7 cellular contexts compared by ENCODE assay signal in the genomic region with DNA sequence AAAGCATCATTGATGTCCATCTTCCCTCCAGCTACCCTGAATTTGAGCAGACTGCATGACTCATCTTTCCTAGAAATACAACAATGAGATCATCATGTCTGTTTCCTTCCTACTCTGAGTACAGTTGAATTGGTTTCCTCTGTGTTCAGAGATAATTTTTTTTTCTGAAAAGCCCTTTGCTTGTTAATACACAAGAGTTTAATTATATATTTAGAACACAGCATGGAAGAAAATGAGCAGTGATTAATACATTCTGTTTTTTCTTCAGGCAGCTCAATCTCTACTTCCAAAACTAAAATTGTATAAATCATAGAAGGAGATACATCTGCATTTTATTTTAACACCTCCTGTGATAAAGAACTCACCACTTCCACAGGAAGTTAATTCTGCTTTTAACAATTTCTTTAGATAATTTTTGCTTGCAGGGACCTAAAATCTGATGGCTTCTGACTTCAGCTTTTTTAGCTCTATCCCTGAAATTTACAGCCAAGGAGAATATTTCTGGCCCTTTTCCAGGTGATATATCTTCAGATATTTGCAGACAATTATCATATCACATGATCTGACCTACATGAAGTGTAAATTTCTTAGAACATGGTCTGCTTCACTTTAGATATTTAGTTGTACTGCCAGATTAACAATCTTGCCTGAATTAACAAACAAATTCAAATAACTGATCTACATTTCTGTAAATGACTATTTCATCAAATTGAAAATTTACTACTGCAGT.
A peak's percentile ranks its signal among the peaks of the same experiment; 100 is the strongest.
DNase-seq lines count a peak whose midpoint lies in the region; ATAC-seq and TF ChIP-seq lines count a peak whose summit lies in the region.

No MANE protein-coding gene starts in this region.

- H3K4me3 ChIP-seq in mucosa of descending colon: no peak overlapping the region

- DNase-seq in Daoy (ENCODE audit: low read depth) (peak; percentile 63), MV-4-11 (lab: John Stamatoyannopoulos, UW) (peak; percentile 76), mucosa of descending colon (no peak), iPS-NIHi7 (ENCODE audit: extremely low spot score) (no peak)

- peak overlapping the region in 3 of 5 experiments; percentile 29 to 83 (median 70) for H3K27ac Mint-ChIP-seq in brain

- H3K9me3 ChIP-seq in mucosa of descending colon: no peaks in the 10 kb centered on the region

- H3K9me3 Mint-ChIP-seq in brain: peaks cover 0 to 2% (median 0%) of the 10 kb centered on the region in 5 experiments

- H3K36me3 Mint-ChIP-seq in brain: no peaks in the 10 kb centered on the region

- peak; percentile 43 for ATAC-seq in mucosa of descending colon
- ATAC-seq in HG03135 (IDR thresholded peaks at IDR 0.05; ENCODE audit: unreplicated experiment): no peak
- no peak for ATAC-seq in HG02938 (IDR thresholded peaks at IDR 0.05; ENCODE audit: unreplicated experiment)

- no peaks in the 10 kb centered on the region for H3K27me3 Mint-ChIP-seq in brain

- peak overlapping the region in 2 of 5 experiments; percentile 21 for H3K4me3 Mint-ChIP-seq in brain

- no peaks in the 10 kb centered on the region for H3K36me3 ChIP-seq in mucosa of descending colon (ENCODE audit: low read depth)

- peaks cover 19% of the 10 kb centered on the region for H3K4me1 Mint-ChIP-seq in brain

- TF ChIP-seq CTCF in brain (conservative IDR thresholded peaks at IDR 0.05): no peak
- TF ChIP-seq CTCF in mucosa of descending colon (IDR thresholded peaks at IDR 0.05): no peak

- H3K4me1 ChIP-seq in mucosa of descending colon (ENCODE audit: low read depth): no peaks in the 10 kb centered on the region

- intact Hi-C loops in mucosa of descending colon (cut with DNase I, micrococcal nuclease): no loop called here

Comparison
In these comparisons a context has a peak if more than half of its experiments do, and no peak if none do; other contexts are left out.
1. DNase-seq: peak in Daoy (single experiment) and MV-4-11 (single experiment); none in mucosa of descending colon (0 of 3) and iPS-NIHi7 (single experiment).